In the genomic region with DNA sequence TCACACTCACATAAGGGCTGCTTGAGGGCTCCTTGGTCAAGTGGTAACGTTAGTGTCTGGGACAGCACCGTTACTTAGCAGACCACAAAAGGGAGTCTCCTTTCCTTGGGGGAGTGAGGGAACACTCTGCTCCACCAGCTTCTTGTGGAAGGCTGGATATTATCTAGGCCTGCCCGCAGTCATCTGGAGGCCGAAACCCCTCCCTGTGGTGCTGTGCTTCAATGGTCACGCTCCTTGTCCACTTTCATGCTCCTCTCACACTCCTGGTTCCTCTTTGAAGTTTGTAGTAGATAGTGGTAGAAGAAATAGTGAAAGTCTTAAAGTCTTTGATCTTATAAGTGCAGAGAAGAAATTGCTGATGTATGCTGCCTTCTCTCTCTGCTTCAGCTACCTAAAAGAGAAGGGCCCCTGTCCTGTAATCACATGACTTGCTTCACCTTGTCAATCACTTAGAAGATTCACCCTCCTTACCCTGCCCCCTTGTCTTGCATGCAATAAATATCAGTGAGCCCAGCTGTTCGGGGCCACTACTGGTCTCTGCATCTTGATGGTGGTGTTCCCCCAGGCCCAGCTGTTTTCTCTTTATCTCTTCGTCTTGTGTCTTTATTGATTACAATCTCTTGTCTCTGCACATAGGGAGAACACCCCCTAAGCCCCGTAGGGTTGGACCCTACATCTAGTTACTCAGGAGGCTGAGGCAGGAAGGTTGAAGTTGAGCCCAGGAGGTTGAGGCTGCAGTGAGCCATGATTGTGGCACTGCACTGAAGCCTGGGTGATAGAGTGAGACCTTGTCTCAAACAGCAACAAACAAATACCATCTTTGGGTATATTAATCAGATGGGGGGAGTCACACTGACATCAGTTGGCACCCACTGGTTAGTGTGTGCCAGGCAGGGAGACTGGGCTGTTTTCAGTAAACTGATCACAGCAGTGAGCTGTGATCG, we compare ENCODE assay signal across 29 cellular contexts. TPM values are rescaled to one million over a fixed set of nuclear protein-coding genes. Genes with fewer than 3 reads are reported as not detected.
A peak's percentile ranks its signal among the peaks of the same experiment; 100 is the strongest.
DNase-seq lines count a peak whose midpoint lies in the region; ATAC-seq and TF ChIP-seq lines count a peak whose summit lies in the region.
"Had no signal": no experiment of that assay in that cellular context is flagged by ENCODE, and none has a peak within 500 bp of the region (broad histone marks: within the 10 kb centered on the region; RNA-seq: fewer than 3 reads in every experiment).

No MANE protein-coding gene starts in this region.

- ATAC-seq in Right ventricle myocardium inferior = no peak
- no peak for ATAC-seq in T-helper 17 cell
- ATAC-seq: CD8-positive, alpha-beta T cell; left lung; upper lobe of right lung had no signal

- no peak overlapping the region for H3K4me3 ChIP-seq in testis
- no peak overlapping the region for H3K4me3 ChIP-seq in esophagus muscularis mucosa
- no peak overlapping the region for H3K4me3 ChIP-seq in transverse colon
- H3K4me3 ChIP-seq: left lung, upper lobe of right lung had no signal

- in situ Hi-C loops in transverse colon (cut with MboI; ENCODE audit: low pct_ligation_motif_present in 1 of 4, low pct_unique_long_range_greater_than_20kb in 1 of 4, low sequenced_read_pairs in 3 of 4) = no loop called here

- H3K27me3 Mint-ChIP-seq in T-helper 17 cell = no peaks in the 10 kb centered on the region
- H3K27me3 Mint-ChIP-seq: activated naive CD4-positive, alpha-beta T cell treated with anti-CD3 and anti-CD28 coated beads, Interleukin-2, amount 10 ng/mL, durations not matched to agents 7 days and 5 days had no signal

- TF ChIP-seq EP300 in esophagus muscularis mucosa (IDR thresholded peaks at IDR 0.05) (no peak), transverse colon (IDR thresholded peaks at IDR 0.05; ENCODE audit: low read depth) (no peak)

- H3K4me1 Mint-ChIP-seq in T-helper 17 cell = peaks cover 17% of the 10 kb centered on the region

- peak; percentile 22 for DNase-seq in Right ventricle myocardium inferior (ENCODE audit: missing footprints)
- DNase-seq in cardiac septum (ENCODE audit: low spot score) = no peak
- DNase-seq in T-helper 17 cell = no peak
- peak; percentile 24 for DNase-seq in islet precursor cell
- DNase-seq in testis = peak; percentile 69
- DNase-seq in esophagus muscularis mucosa (ENCODE audit: extremely low spot score) = no peak
- no peak for DNase-seq in transverse colon
- DNase-seq in activated naive CD4-positive, alpha-beta T cell treated with Interleukin-2 at 50 U/mL for 16 hours = no peak
- DNase-seq: activated CD4-positive, alpha-beta T cell treated with anti-CD3 and anti-CD28 coated beads, Interleukin-2, amount 50 U/mL, for 48 hours; activated naive CD4-positive, alpha-beta T cell treated with anti-CD3 and anti-CD28 coated beads, Interleukin-2, amount 10 ng/mL, durations not matched to agents 7 days and 5 days; AML-193; amygdala; brain microvascular endothelial cell; DMS 273 treated with DMSO at 0.1 percent for 48 hours; effector CD8-positive, alpha-beta T cell; HCEC 1CT; left lung; MV-4-11; NCI-H1436 treated with DMSO at 0.1 percent for 48 hours; NCI-H2081 treated with DMSO at 0.1 percent for 48 hours; NCI-H2227 treated with DMSO at 0.1 percent for 48 hours; NCI-H526 treated with DMSO at 0.1 percent for 48 hours; NK-92 treated with Interleukin-12 subunit alpha and Interleukin-12 subunit beta, amount 100 ng/mL, for 24 hours; nucleus accumbens; stimulated activated CD4-positive, alpha-beta T cell treated with anti-CD3 and anti-CD28 coated beads, Interleukin-4, amount 100 ng/mL, for 24 hours; T-helper 1 cell; upper lobe of right lung had no signal

- H3K4me1 ChIP-seq in testis = peaks cover 15% of the 10 kb centered on the region
- H3K4me1 ChIP-seq in esophagus muscularis mucosa = peaks cover 13 to 22% (median 15%) of the 10 kb centered on the region in 4 donors
- H3K4me1 ChIP-seq in transverse colon = peaks cover 0 to 13% (median 2%) of the 10 kb centered on the region in 4 donors

- peak overlapping the region; percentile 45 for H3K4me3 Mint-ChIP-seq in T-helper 17 cell
- H3K4me3 Mint-ChIP-seq: activated naive CD4-positive, alpha-beta T cell treated with anti-CD3 and anti-CD28 coated beads, Interleukin-2, amount 10 ng/mL, durations not matched to agents 7 days and 5 days; CD8-positive, alpha-beta T cell had no signal

- H3K36me3 Mint-ChIP-seq in T-helper 17 cell (ENCODE audit: low read depth) = peaks cover 4% of the 10 kb centered on the region

- TF ChIP-seq CTCF in testis (IDR thresholded peaks at IDR 0.05) (no peak), esophagus muscularis mucosa (IDR thresholded peaks at IDR 0.05) (no peak), transverse colon (IDR thresholded peaks at IDR 0.05) (no peak)

- H3K27ac Mint-ChIP-seq in T-helper 17 cell = no peak overlapping the region
- H3K27ac Mint-ChIP-seq: activated naive CD4-positive, alpha-beta T cell treated with anti-CD3 and anti-CD28 coated beads, Interleukin-2, amount 10 ng/mL, durations not matched to agents 7 days and 5 days; CD8-positive, alpha-beta T cell had no signal

- WGBS in testis, 2 donors = 61 to 76% methylated on average over 9 of the region's 9 CpGs
- WGBS in esophagus muscularis mucosa = 88% methylated on average over 8 of the region's 9 CpGs
- 83 to 87% methylated on average over 4 to 9 of the region's 9 CpGs for WGBS in transverse colon (ENCODE audit: low coverage in 1 of 2), 2 donors

- H3K9me3 ChIP-seq in T-helper 17 cell (ENCODE audit: control insufficient read depth, low read length, poor library complexity, severe bottlenecking) (no peaks in the 10 kb centered on the region), testis (no peaks in the 10 kb centered on the region), esophagus muscularis mucosa (no peaks in the 10 kb centered on the region), transverse colon (no peaks in the 10 kb centered on the region)
- H3K9me3 ChIP-seq: left lung, upper lobe of right lung had no signal

- H3K27me3 ChIP-seq in testis = no peaks in the 10 kb centered on the region
- no peaks in the 10 kb centered on the region for H3K27me3 ChIP-seq in esophagus muscularis mucosa
- H3K27me3 ChIP-seq in transverse colon = no peaks in the 10 kb centered on the region
- H3K27me3 ChIP-seq: brain microvascular endothelial cell, left lung, upper lobe of right lung had no signal

- intact Hi-C loops in Right ventricle myocardium inferior (cut with DNase I) (no loop called here), cardiac septum (cut with DNase I) (no loop called here), testis (cut with DNase I; ENCODE audit: low total_unique reads) (no loop called here), esophagus muscularis mucosa (cut with DNase I) (no loop called here), transverse colon (cut with DNase I; ENCODE audit: low total_unique reads) (no loop called here)

- H3K27ac ChIP-seq in testis (peak overlapping the region in 1 of 2 donors; percentile 24), esophagus muscularis mucosa (replicated peaks in 1 of 4) (no peak overlapping the region), transverse colon (no peak overlapping the region)
- H3K27ac ChIP-seq: brain microvascular endothelial cell, epithelial cell of prostate, left lung, upper lobe of right lung had no signal

- TF ChIP-seq POLR2A in testis (IDR thresholded peaks at IDR 0.05) (no peak), esophagus muscularis mucosa (IDR thresholded peaks at IDR 0.05; ENCODE audit: low read depth) (no peak), transverse colon (IDR thresholded peaks at IDR 0.05) (no peak)

- no peaks in the 10 kb centered on the region for H3K36me3 ChIP-seq in testis (ENCODE audit: low read depth, missing control alignments)
- peaks cover 15 to 34% (median 29%) of the 10 kb centered on the region in 4 donors for H3K36me3 ChIP-seq in esophagus muscularis mucosa
- H3K36me3 ChIP-seq in transverse colon = peaks cover 0 to 5% (median 2%) of the 10 kb centered on the region in 4 donors

RNA-seq across cellular contexts. Expression of a gene that starts 11.6 kb away (rescaled TPM):
- total RNA-seq in Right ventricle myocardium inferior (10.0 TPM), cardiac septum (12.4 TPM), T-helper 17 cell (10 to 100 TPM; 29.9 to 34.0 TPM), testis (10 to 100 TPM; 55.8 to 56.1 TPM), esophagus muscularis mucosa (10 to 100 TPM; 20.5 to 29.3 (median 22.4) TPM), transverse colon (100 to 1,000 TPM in 1 of 4 donors, 10 to 100 TPM in 3; 45.5 to 113 (median 67.1) TPM)
- polyA plus RNA-seq in testis (ENCODE audit: insufficient read depth, low read depth, low replicate concordance) = 23.9 TPM

RNA-seq across cellular contexts. Expression of a gene that starts 26.4 kb away (rescaled TPM):
- total RNA-seq in Right ventricle myocardium inferior (130 TPM), cardiac septum (111 TPM), T-helper 17 cell (10 to 100 TPM; 36.1 to 63.5 TPM), testis (10 to 100 TPM; 65.0 to 65.2 TPM), esophagus muscularis mucosa (10 to 100 TPM; 36.1 to 54.9 (median 45.8) TPM), transverse colon (10 to 100 TPM; 24.2 to 56.9 (median 26.7) TPM)
- 155 TPM for polyA plus RNA-seq in testis (ENCODE audit: insufficient read depth, low read depth, low replicate concordance)

RNA-seq across cellular contexts. Expression of a gene that starts 29.9 kb away (rescaled TPM):
- 123 TPM for total RNA-seq in Right ventricle myocardium inferior
- total RNA-seq in cardiac septum = 138 TPM
- 10 to 100 TPM; 74.8 to 88.8 TPM for total RNA-seq in T-helper 17 cell
- 100 to 1,000 TPM; 115 to 126 TPM for total RNA-seq in testis
- 155 TPM for polyA plus RNA-seq in testis (ENCODE audit: insufficient read depth, low read depth, low replicate concordance)
- 100 to 1,000 TPM; 124 to 145 (median 141) TPM for total RNA-seq in esophagus muscularis mucosa
- 100 to 1,000 TPM in 3 of 4 donors, 10 to 100 TPM in 1; 24.7 to 194 (median 141) TPM for total RNA-seq in transverse colon

RNA-seq across cellular contexts. Expression of a gene that starts 40.9 kb away (rescaled TPM):
- total RNA-seq in Right ventricle myocardium inferior (143 TPM), cardiac septum (140 TPM), T-helper 17 cell (100 to 1,000 TPM; 427 to 525 TPM), testis (100 to 1,000 TPM; 415 to 521 TPM), esophagus muscularis mucosa (100 to 1,000 TPM; 152 to 319 (median 264) TPM), transverse colon (100 to 1,000 TPM; 180 to 694 (median 297) TPM)
- polyA plus RNA-seq in testis (ENCODE audit: insufficient read depth, low read depth, low replicate concordance) = 694 TPM

Comparison
In these comparisons a context has a peak if more than half of its experiments do, and no peak if none do; other contexts are left out.
1. DNase-seq: peak in Right ventricle myocardium inferior (single experiment), islet precursor cell (single experiment) and testis (single experiment); none in cardiac septum (single experiment), T-helper 17 cell (0 of 3), esophagus muscularis mucosa (single experiment), transverse colon (single experiment) and activated naive CD4-positive, alpha-beta T cell treated with Interleukin-2 at 50 U/mL for 16 hours (single experiment).